ENCODE assay signal across 21 cellular contexts in genomic region chr9:102550266-102550665, GRCh38.
"Had no signal": no experiment of that assay in that cellular context is flagged by ENCODE, and none has a peak within 500 bp of the region (broad histone marks: within the 10 kb centered on the region; RNA-seq: fewer than 3 reads in every experiment).

No MANE protein-coding gene starts in this region.

- ATAC-seq: Panc1, PC-3 had no signal

- H3K27ac ChIP-seq: RWPE1 had no signal

- H3K4me3 ChIP-seq: MG63 had no signal

- H3K27me3 ChIP-seq: MG63 had no signal

- H3K9me3 ChIP-seq: SK-N-SH had no signal

- H3K36me3 ChIP-seq: MG63 had no signal

- DNase-seq: Karpas-422; KBM-7; MG63; NCI-H1092; NCI-H1105 treated with DMSO at 0.1 percent for 48 hours; NCI-H1417 treated with DMSO at 0.1 percent for 48 hours; NCI-H146; NCI-H1694 treated with DMSO at 0.1 percent for 48 hours; NCI-H1930; NCI-H2081; NCI-H2107; NCI-H2227 treated with DMSO at 0.1 percent for 48 hours; NCI-H524; NCI-H526 treated with DMSO at 0.1 percent for 48 hours; NCI-H774; NK-92 treated with Interleukin-12 subunit alpha and Interleukin-12 subunit beta, amount 100 ng/mL, for 24 hours; PC-3; SHP77; SK-N-SH had no signal

- H3K4me2 ChIP-seq: SK-N-SH had no signal
